ENCODE assay signal across 8 cellular contexts in the genomic region with DNA sequence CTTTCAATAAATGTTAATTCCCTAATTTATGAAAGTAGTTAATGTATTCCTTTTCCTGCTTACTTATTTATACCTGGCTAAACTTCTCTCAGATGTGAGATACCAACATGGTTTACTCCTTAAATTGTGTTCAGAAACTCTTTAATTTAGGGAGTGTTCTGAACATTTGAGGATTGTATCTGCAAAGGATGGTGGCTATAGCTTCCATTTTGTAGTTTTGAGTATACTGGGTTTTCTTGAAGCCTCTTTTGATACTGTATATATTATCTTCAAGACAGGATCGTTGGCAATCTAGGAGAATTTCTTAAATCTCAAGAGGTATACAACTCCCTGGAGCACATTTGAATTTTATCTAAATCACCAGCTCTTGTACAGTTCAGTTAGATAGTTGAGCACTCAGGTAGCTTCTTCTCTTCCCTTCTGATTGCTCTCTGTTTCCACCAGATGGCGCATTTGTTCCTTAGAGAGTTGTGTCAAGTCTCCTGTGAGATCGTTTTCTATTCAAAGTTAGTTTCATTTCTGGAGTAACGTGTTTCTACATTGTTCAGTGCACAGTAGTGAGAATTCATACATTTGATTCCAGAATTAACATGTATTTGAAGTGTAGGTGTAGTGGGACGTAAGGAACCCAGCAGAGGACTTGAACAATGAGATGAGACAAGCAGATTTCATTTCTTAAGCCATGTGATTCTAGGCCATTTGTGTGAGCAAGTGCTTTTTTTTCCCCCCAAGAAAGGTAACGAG.
DNase-seq lines count a peak whose midpoint lies in the region; TF ChIP-seq lines count a peak whose summit lies in the region.
"Not testable (repeated sequence)": the region's sequence is repeated elsewhere in the genome, so short reads cannot be mapped to it uniquely, and the experiment has no call there.

No MANE protein-coding gene starts in this region.

- H3K36me3 Mint-ChIP-seq in HFFc6 (ENCODE audit: low read depth), result peaks cover 11% of the 10 kb centered on the region
- H3K36me3 Mint-ChIP-seq in activated naive CD4-positive, alpha-beta T cell treated with anti-CD3 and anti-CD28 coated beads for 36 hours (ENCODE audit: low read depth); neural crest cell (ENCODE audit: low read depth): not testable (repeated sequence)

- not testable (repeated sequence) for TF ChIP-seq POLR2A in vagina (IDR thresholded peaks at IDR 0.05)

- not testable (repeated sequence) for H3K36me3 ChIP-seq in SJCRH30, vagina

- H3K4me1 ChIP-seq in SJCRH30, vagina: not testable (repeated sequence)

- not testable (repeated sequence) for H3K27ac ChIP-seq in SJCRH30, vagina

- CTCF ChIA-PET in activated naive CD4-positive, alpha-beta T cell treated with anti-CD3 and anti-CD28 coated beads for 36 hours (lab: Charles Lee), result interaction anchor here (0.6 to 1.0 kb wide), 4 partner anchors 12 to 665 kb away, joined by 3 to 4 read pairs (median 3); no protein-coding TSS in a partner anchor

- DNase-seq in HFFc6 (peak; percentile 70), MV-4-11 (lab: John Stamatoyannopoulos, UW) (peak; percentile 71), SJCRH30 (peak; percentile 31 to 51), fibroblast of villous mesenchyme (ENCODE audit: low read depth) (peak; percentile 70), neural crest cell (ENCODE audit: low read depth, low spot score) (peak; percentile 40)
- DNase-seq in activated naive CD4-positive, alpha-beta T cell treated with anti-CD3 and anti-CD28 coated beads for 36 hours, result peak; percentile 65
- not testable (repeated sequence) for DNase-seq in vagina (ENCODE audit: extremely low spot score in 2 of 2)

- peaks cover 14% of the 10 kb centered on the region for H3K4me1 Mint-ChIP-seq in HFFc6 (ENCODE audit: low read depth)
- not testable (repeated sequence) for H3K4me1 Mint-ChIP-seq in activated naive CD4-positive, alpha-beta T cell treated with anti-CD3 and anti-CD28 coated beads for 36 hours (ENCODE audit: low read depth); neural crest cell

- not testable (repeated sequence) for H3K27me3 ChIP-seq in SJCRH30, vagina

- not testable (repeated sequence) for H3K27me3 Mint-ChIP-seq in HFFc6 (ENCODE audit: insufficient read depth); activated naive CD4-positive, alpha-beta T cell treated with anti-CD3 and anti-CD28 coated beads for 36 hours (ENCODE audit: low read depth); neural crest cell (ENCODE audit: low read depth)

- H3K4me3 Mint-ChIP-seq in HFFc6 (peak overlapping the region; percentile 91), neural crest cell (peak overlapping the region; percentile 54)
- H3K4me3 Mint-ChIP-seq in activated naive CD4-positive, alpha-beta T cell treated with anti-CD3 and anti-CD28 coated beads for 36 hours, result peak overlapping the region; percentile 85

- H3K9me3 Mint-ChIP-seq in HFFc6; activated naive CD4-positive, alpha-beta T cell treated with anti-CD3 and anti-CD28 coated beads for 36 hours; neural crest cell: not testable (repeated sequence)

- not testable (repeated sequence) for H3K4me3 ChIP-seq in SJCRH30, vagina
- H3K4me3 ChIP-seq in fibroblast of villous mesenchyme (ENCODE audit: low read depth, low read length), result peak overlapping the region; percentile 14

- H3K9me3 ChIP-seq in SJCRH30 (replicated peaks); vagina: not testable (repeated sequence)

- TF ChIP-seq CTCF in GM12874 (IDR thresholded peaks at IDR 0.05; ENCODE audit: insufficient read depth, low read depth, low read length), result peak; percentile 29; the same call in 1 of the 2 replicates
- TF ChIP-seq CTCF in HFFc6 (IDR thresholded peaks at IDR 0.05), result peak; percentile 79
- peak; percentile 43 for TF ChIP-seq CTCF in fibroblast of villous mesenchyme (IDR thresholded peaks at IDR 0.05; ENCODE audit: insufficient read depth, low read depth, low read length)
- peak; percentile 70 for TF ChIP-seq CTCF in neural crest cell (conservative IDR thresholded peaks at IDR 0.05)
- TF ChIP-seq CTCF in vagina (IDR thresholded peaks at IDR 0.05), result peak; percentile 26 to 55 (median 36)

- H3K27ac Mint-ChIP-seq in HFFc6, result peak overlapping the region; percentile 88
- peak overlapping the region; percentile 88 for H3K27ac Mint-ChIP-seq in activated naive CD4-positive, alpha-beta T cell treated with anti-CD3 and anti-CD28 coated beads for 36 hours
- H3K27ac Mint-ChIP-seq in neural crest cell (ENCODE audit: unreplicated experiment), result peak overlapping the region; percentile 52

- intact Hi-C loops in activated naive CD4-positive, alpha-beta T cell treated with anti-CD3 and anti-CD28 coated beads for 36 hours (cut with micrococcal nuclease), result loop anchor here (1.0 kb wide), 2 partner anchors 185 to 274 kb away; no protein-coding TSS in a partner anchor
- intact Hi-C loops in vagina (cut with DNase I), result not testable (repeated sequence)

Comparison
In these comparisons a context has a peak if more than half of its experiments do, and no peak if none do; other contexts are left out.
1. CTCF ChIP-seq: peak in every context shown above with its lines; median percentile 79 in HFFc6; 70 in neural crest cell; 43 in fibroblast of villous mesenchyme; 36 in vagina; 29 in GM12874.